8 cellular contexts compared by ENCODE assay signal in genomic region chr5:122458278-122458872, GRCh38.
DNase-seq lines count a peak whose midpoint lies in the region; ATAC-seq and TF ChIP-seq lines count a peak whose summit lies in the region.

No MANE protein-coding gene starts in this region.

- no peak for TF ChIP-seq EP300 in neural cell (conservative IDR thresholded peaks at IDR 0.05; ENCODE audit: poor library complexity, severe bottlenecking)

- peak; percentile 87 for ATAC-seq in GM21367 (IDR thresholded peaks at IDR 0.05; ENCODE audit: unreplicated experiment)

- H4K20me1 ChIP-seq in neural cell (ENCODE audit: insufficient read depth), result no peaks in the 10 kb centered on the region

- no peak overlapping the region for H3K4me2 ChIP-seq in neural cell (ENCODE audit: low read length)

- CTCF ChIA-PET in GM10248 (lab: Yijun Ruan, JAX), result interaction anchor here (1.0 to 1.4 kb wide), 3 partner anchors 11 to 26 kb away, joined by 3 read pairs; no protein-coding TSS in a partner anchor

- no peaks in the 10 kb centered on the region for H3K9me2 ChIP-seq in neural cell (ENCODE audit: insufficient read depth, low read length)

- TF ChIP-seq RAD21 in neural cell (conservative IDR thresholded peaks at IDR 0.05), result peak; percentile 18

- DNase-seq in GM10248 (ENCODE audit: extremely low spot score), result peak; percentile 24
- DNase-seq in HT1080 (ENCODE audit: low read depth), result peak; percentile 24
- DNase-seq in astrocyte of the cerebellum (ENCODE audit: low read depth), result no peak
- DNase-seq in activated naive CD4-positive, alpha-beta T cell treated with anti-CD3 and anti-CD28 coated beads, Interleukin-2, amount 50 U/mL, for 16 hours, result no peak
- no peak for DNase-seq in UCSD-AML1 (lab: John Stamatoyannopoulos, UW; ENCODE audit: unreplicated experiment)
- DNase-seq in C1 segment of cervical spinal cord (lab: John Stamatoyannopoulos, UW), result no peak

- POLR2A ChIA-PET in GM10248 (lab: Yijun Ruan, JAX), result no interaction called here

- no peaks in the 10 kb centered on the region for H3F3A ChIP-seq in neural cell (ENCODE audit: insufficient read depth, low read length, poor library complexity, severe bottlenecking)

- no peak overlapping the region for H2AFZ ChIP-seq in neural cell (ENCODE audit: low read depth, low read length)

- in situ Hi-C loops in astrocyte of the cerebellum (cut with HindIII; ENCODE audit: low sequenced_read_pairs), result no loop called here

- no peak overlapping the region for H3K9ac ChIP-seq in neural cell (ENCODE audit: low read length)

- no peak overlapping the region for H3K27ac ChIP-seq in neural cell (ENCODE audit: low read length)

- no peaks in the 10 kb centered on the region for H3K9me3 ChIP-seq in neural cell (ENCODE audit: low read length)

- no peaks in the 10 kb centered on the region for H3K79me2 ChIP-seq in neural cell (replicated peaks; ENCODE audit: insufficient read depth, low read length)

- peaks cover 5% of the 10 kb centered on the region for H3K36me3 ChIP-seq in neural cell (ENCODE audit: insufficient read depth, low read length)

- TF ChIP-seq CTCF in GM10248 (IDR thresholded peaks at IDR 0.05; ENCODE audit: control extremely low read depth, extremely low read depth, low read depth, missing control alignments) (peak; percentile 48), astrocyte of the cerebellum (IDR thresholded peaks at IDR 0.05; ENCODE audit: low read depth, low read length, missing control alignments) (peak; percentile 62), neural cell (IDR thresholded peaks at IDR 0.05; ENCODE audit: poor library complexity, severe bottlenecking) (peak; percentile 51)

- H3K27me3 ChIP-seq in neural cell (ENCODE audit: insufficient read depth, low read depth, low read length), result no peaks in the 10 kb centered on the region

- H3K4me3 ChIP-seq in astrocyte of the cerebellum (ENCODE audit: low read depth, low read length) (no peak overlapping the region), neural cell (ENCODE audit: low read length) (no peak overlapping the region)

TF ChIP-seq in neural cell, 6 proteins besides CTCF, POLR2A, EP300 and RAD21:
- TF ChIP-seq POLR2AphosphoS5 (IDR thresholded peaks at IDR 0.05), result no peak
- no peak for TF ChIP-seq MXI1 (conservative IDR thresholded peaks at IDR 0.05; ENCODE audit: poor library complexity, severe bottlenecking)

Comparison
In these comparisons a context has a peak if more than half of its experiments do, and no peak if none do; other contexts are left out.
1. DNase-seq: peak in GM10248 (single experiment) and HT1080 (single experiment); none in astrocyte of the cerebellum (single experiment), activated naive CD4-positive, alpha-beta T cell treated with anti-CD3 and anti-CD28 coated beads, Interleukin-2, amount 50 U/mL, for 16 hours (single experiment), UCSD-AML1 (single experiment) and C1 segment of cervical spinal cord (0 of 14).
2. Peak in every context shown above with its lines, with median percentiles within 50 percentile points of each other: CTCF ChIP-seq.